In the genomic region with DNA sequence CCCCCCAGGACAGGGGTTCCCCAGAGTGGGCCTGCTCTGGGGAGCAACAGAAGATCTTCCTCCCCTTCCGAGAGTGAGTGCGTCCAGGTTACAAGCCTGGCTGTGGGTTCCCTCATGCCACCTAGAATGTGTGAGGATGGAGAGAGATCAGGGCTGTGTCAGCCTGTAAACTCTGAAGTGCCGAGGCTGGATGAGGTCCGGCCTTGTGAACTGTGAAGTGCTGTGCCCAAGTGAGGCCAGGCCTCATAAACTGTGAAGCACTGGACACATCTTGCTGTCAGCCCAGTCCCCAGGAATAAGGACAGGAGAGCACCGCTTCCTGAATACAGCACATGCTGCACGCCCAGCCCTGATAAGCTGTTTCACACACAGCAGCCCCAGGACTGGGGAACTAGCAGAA, we compare ENCODE assay signal across 18 cellular contexts. TPM values are rescaled to one million over a fixed set of nuclear protein-coding genes. Genes with fewer than 3 reads are reported as not detected.
DNase-seq lines count a peak whose midpoint lies in the region; ATAC-seq and TF ChIP-seq lines count a peak whose summit lies in the region.
"Had no signal": no experiment of that assay in that cellular context is flagged by ENCODE, and none has a peak within 500 bp of the region (broad histone marks: within the 10 kb centered on the region; RNA-seq: fewer than 3 reads in every experiment).

No MANE protein-coding gene starts in this region.

- no peak overlapping the region for H3K27ac ChIP-seq in IMR-90 (ENCODE audit: insufficient read depth, low read length)
- no peak overlapping the region for H3K27ac ChIP-seq in osteoblast (ENCODE audit: low read depth, low read length)
- H3K27ac ChIP-seq in ascending aorta: no peak overlapping the region
- H3K27ac ChIP-seq: BLaER1, C4-2B had no signal

- no peak overlapping the region for H2BK5ac ChIP-seq in IMR-90 (ENCODE audit: low read depth, low read length, poor library complexity, severe bottlenecking)

- dilution Hi-C loops in IMR-90 (cut with HindIII; ENCODE audit: low sequenced_read_pairs, unreplicated experiment): no loop called here

- H3K4me3 ChIP-seq in IMR-90 (ENCODE audit: insufficient read depth, low read depth, low read length) (no peak overlapping the region), osteoblast (ENCODE audit: insufficient read depth, low read length) (no peak overlapping the region), ascending aorta (no peak overlapping the region)
- H3K4me3 ChIP-seq: BLaER1 had no signal

- no peak overlapping the region for H2BK20ac ChIP-seq in IMR-90 (ENCODE audit: low read depth, low read length)

- no peaks in the 10 kb centered on the region for H3K9me3 ChIP-seq in IMR-90 (ENCODE audit: control insufficient read depth, insufficient read depth, low read length)
- no peaks in the 10 kb centered on the region for H3K9me3 ChIP-seq in osteoblast (ENCODE audit: low read depth, low read length)
- no peaks in the 10 kb centered on the region for H3K9me3 ChIP-seq in ascending aorta
- H3K9me3 ChIP-seq: BE2C, BLaER1, Caco-2 had no signal

- intact Hi-C loops in IMR-90 (cut with micrococcal nuclease) (no loop called here), ascending aorta (cut with DNase I) (no loop called here)

- no peaks in the 10 kb centered on the region for H3K79me2 ChIP-seq in osteoblast (ENCODE audit: insufficient read depth, low read length)

- no peaks in the 10 kb centered on the region for H3K36me3 Mint-ChIP-seq in activated CD8-positive, alpha-beta memory T cell treated with anti-CD3 and anti-CD28 coated beads, Interleukin-2, amount 10 ng/mL, durations not matched to agents 7 days and 5 days
- H3K36me3 Mint-ChIP-seq: CD8-positive, alpha-beta T cell had no signal

- no peaks in the 10 kb centered on the region for H3K36me3 ChIP-seq in IMR-90 (ENCODE audit: control insufficient read depth, insufficient read depth, low read length)
- no peaks in the 10 kb centered on the region for H3K36me3 ChIP-seq in osteoblast (ENCODE audit: insufficient read depth, low read length)
- no peaks in the 10 kb centered on the region for H3K36me3 ChIP-seq in ascending aorta
- H3K36me3 ChIP-seq: BE2C, BLaER1 had no signal

- H3K4me2 ChIP-seq in IMR-90 (ENCODE audit: low read depth, low read length) (no peak overlapping the region), osteoblast (ENCODE audit: insufficient read depth, low read length) (no peak overlapping the region)
- H3K4me2 ChIP-seq: BLaER1 had no signal

- in situ Hi-C loops in IMR-90 (cut with MboI; ENCODE audit: low sequenced_read_pairs): no loop called here

- no peak overlapping the region for H2BK120ac ChIP-seq in IMR-90 (ENCODE audit: low read depth, low read length)

- peaks cover 24% of the 10 kb centered on the region for H3K27me3 ChIP-seq in IMR-90 (ENCODE audit: control insufficient read depth, insufficient read depth, low read length)
- H3K27me3 ChIP-seq in osteoblast (ENCODE audit: insufficient read depth, low read length): peaks cover 6% of the 10 kb centered on the region
- no peaks in the 10 kb centered on the region for H3K27me3 ChIP-seq in ascending aorta
- H3K27me3 ChIP-seq: BE2C, BLaER1 had no signal

- POLR2A ChIA-PET in IMR-90 (lab: Charles Lee; ENCODE audit: unreplicated experiment): no interaction called here

- no peak overlapping the region for H2AK5ac ChIP-seq in IMR-90 (ENCODE audit: low read depth, low read length)

- no peak overlapping the region for H4K91ac ChIP-seq in IMR-90 (ENCODE audit: insufficient read depth, low read depth, low read length)

- H2AK9ac ChIP-seq in IMR-90 (replicated peaks; ENCODE audit: low read depth, low read length, poor library complexity): no peak overlapping the region

- peak; percentile 33 for ATAC-seq in activated CD8-positive, alpha-beta memory T cell treated with anti-CD3 and anti-CD28 coated beads, Interleukin-2, amount 10 ng/mL, durations not matched to agents 7 days and 5 days
- ATAC-seq in IMR-90 (ENCODE audit: low read depth) (no peak), HG03139 (IDR thresholded peaks at IDR 0.05; ENCODE audit: unreplicated experiment) (no peak)
- ATAC-seq: CD8-positive, alpha-beta T cell had no signal

- H3K4me3 Mint-ChIP-seq in activated CD8-positive, alpha-beta memory T cell treated with anti-CD3 and anti-CD28 coated beads, Interleukin-2, amount 10 ng/mL, durations not matched to agents 7 days and 5 days: no peak overlapping the region
- H3K4me3 Mint-ChIP-seq: CD4-positive, alpha-beta T cell; CD8-positive, alpha-beta T cell had no signal

- no peak overlapping the region for H3K14ac ChIP-seq in IMR-90 (replicated peaks; ENCODE audit: low read depth, low read length)

- no peak for TF ChIP-seq RAD21 in IMR-90 (IDR thresholded peaks at IDR 0.05; ENCODE audit: low read length)

- CTCF ChIA-PET in activated CD8-positive, alpha-beta memory T cell treated with anti-CD3 and anti-CD28 coated beads, Interleukin-2, amount 10 ng/mL, durations not matched to agents 7 days and 5 days (lab: Charles Lee): no interaction called here
- CTCF ChIA-PET in IMR-90 (lab: Yijun Ruan, JAX): no interaction called here

- no peak overlapping the region for H3K56ac ChIP-seq in IMR-90 (ENCODE audit: extremely low read depth, insufficient read depth, low read length)

- no peak overlapping the region for H4K5ac ChIP-seq in IMR-90 (ENCODE audit: low read depth, low read length)

- H2AFZ ChIP-seq in IMR-90 (replicated peaks; ENCODE audit: low read length, poor library complexity): peak overlapping the region; percentile 33
- no peak overlapping the region for H2AFZ ChIP-seq in osteoblast (ENCODE audit: low read length)

- TF ChIP-seq CTCF in IMR-90 (conservative IDR thresholded peaks at IDR 0.05; ENCODE audit: low read depth, low read length) (no peak), osteoblast (IDR thresholded peaks at IDR 0.05; ENCODE audit: extremely low read depth, low read depth, low read length) (no peak), ascending aorta (IDR thresholded peaks at IDR 0.05) (no peak)

- no peaks in the 10 kb centered on the region for H3K79me1 ChIP-seq in IMR-90 (ENCODE audit: low read depth in 1 of 2, low read length in 2 of 2)

- H2BK15ac ChIP-seq in IMR-90 (ENCODE audit: low read depth, low read length): no peak overlapping the region

- H3K9me1 ChIP-seq in IMR-90 (ENCODE audit: insufficient read depth, low read length): no peaks in the 10 kb centered on the region

- H3K9ac ChIP-seq in IMR-90 (ENCODE audit: low read depth, low read length): no peak overlapping the region
- H3K9ac ChIP-seq: BLaER1 had no signal

- no peak overlapping the region for H3K23ac ChIP-seq in IMR-90 (ENCODE audit: low read depth, low read length)

- no peak overlapping the region for H3K4ac ChIP-seq in IMR-90 (ENCODE audit: low read depth, low read length)

- no peak overlapping the region for H3K18ac ChIP-seq in IMR-90 (ENCODE audit: low read depth, low read length)

- TF ChIP-seq POLR2A in IMR-90 (IDR thresholded peaks at IDR 0.05; ENCODE audit: low read depth, low read length): no peak

- DNase-seq in activated CD8-positive, alpha-beta memory T cell treated with anti-CD3 and anti-CD28 coated beads, Interleukin-2, amount 10 ng/mL, durations not matched to agents 7 days and 5 days: no peak
- no peak for DNase-seq in activated CD8-positive, alpha-beta memory T cell treated with anti-CD3 and anti-CD28 coated beads, Interleukin-2, amount 50 U/mL, for 4 hours
- no peak for DNase-seq in IMR-90
- DNase-seq in osteoblast (ENCODE audit: insufficient read length, low spot score, missing footprints): peak; percentile 76
- no peak for DNase-seq in C1 segment of cervical spinal cord (lab: John Stamatoyannopoulos, UW)
- no peak for DNase-seq in ascending aorta (ENCODE audit: low spot score in 2 of 2)
- DNase-seq: 8988T; ACHN; BE2C; Caco-2; Calu3; CD4-positive, alpha-beta T cell; CD8-positive, alpha-beta T cell; DMS79 treated with DMSO at 0.1 percent for 48 hours; GF-D8 had no signal

- no TSS peak for BruUV-seq in IMR-90 (replicated peaks; lab: Mats Ljungman, UMichigan)

- no peak overlapping the region for H4K8ac ChIP-seq in IMR-90 (ENCODE audit: low read depth in 2 of 2, low read length in 2 of 2)

- peaks cover 1% of the 10 kb centered on the region for H3K4me1 Mint-ChIP-seq in activated CD8-positive, alpha-beta memory T cell treated with anti-CD3 and anti-CD28 coated beads, Interleukin-2, amount 10 ng/mL, durations not matched to agents 7 days and 5 days

- H3K4me1 ChIP-seq in IMR-90 (ENCODE audit: control insufficient read depth, insufficient read depth, low read length) (no peaks in the 10 kb centered on the region), osteoblast (ENCODE audit: insufficient read depth, low read length) (no peaks in the 10 kb centered on the region), ascending aorta (no peaks in the 10 kb centered on the region)
- H3K4me1 ChIP-seq: BE2C, Caco-2 had no signal

- H3K27me3 Mint-ChIP-seq in activated CD8-positive, alpha-beta memory T cell treated with anti-CD3 and anti-CD28 coated beads, Interleukin-2, amount 10 ng/mL, durations not matched to agents 7 days and 5 days: peaks cover 8% of the 10 kb centered on the region

- H3K27ac Mint-ChIP-seq in activated CD8-positive, alpha-beta memory T cell treated with anti-CD3 and anti-CD28 coated beads, Interleukin-2, amount 10 ng/mL, durations not matched to agents 7 days and 5 days: no peak overlapping the region
- H3K27ac Mint-ChIP-seq: CD4-positive, alpha-beta T cell; CD8-positive, alpha-beta T cell had no signal

- H4K20me1 ChIP-seq in IMR-90 (ENCODE audit: insufficient read depth, low read length) (no peaks in the 10 kb centered on the region), osteoblast (ENCODE audit: insufficient read depth, low read length) (no peaks in the 10 kb centered on the region)
- H4K20me1 ChIP-seq: BLaER1 had no signal

- 93% methylated on average over 2 of the region's 6 CpGs; no CpG with 5 or more reads in 1 of the 2 experiments for WGBS in IMR-90 (ENCODE audit: extremely low coverage in 2 of 2, insufficient read length in 1 of 2), 2 experiments

- no peaks in the 10 kb centered on the region for H3K9me3 Mint-ChIP-seq in activated CD8-positive, alpha-beta memory T cell treated with anti-CD3 and anti-CD28 coated beads, Interleukin-2, amount 10 ng/mL, durations not matched to agents 7 days and 5 days (ENCODE audit: low read depth)
- H3K9me3 Mint-ChIP-seq: CD4-positive, alpha-beta T cell; CD8-positive, alpha-beta T cell had no signal

RNA-seq across cellular contexts. Expression of a gene that starts 7.6 kb away (rescaled TPM):
- under 1 TPM in 1 of 2 experiments, not detected in 1; 0.21 TPM for total RNA-seq in activated CD8-positive, alpha-beta memory T cell treated with anti-CD3 and anti-CD28 coated beads, Interleukin-2, amount 10 ng/mL, durations not matched to agents 7 days and 5 days
- total RNA-seq in IMR-90 (2012; rRNA removed) (under 0.01 TPM in 1 of 2 replicates, not detected in the other), osteoblast (under 0.01 TPM in 1 of 2 replicates, not detected in the other), ascending aorta (not detected)
- 0.09 and 0.36 TPM in 2 replicates for polyA plus RNA-seq in IMR-90 (2012; rRNA removed)
- polyA plus RNA-seq in IMR-90 (2012; cell fraction: cytosol; rRNA removed): 0.02 and 0.40 TPM in 2 replicates
- 0.10 and 0.17 TPM in 2 replicates for polyA plus RNA-seq in IMR-90 (2012; cell fraction: nucleus; rRNA removed; ENCODE audit: low replicate concordance)
- total RNA-seq: Caco-2; Calu3; CD4-positive, alpha-beta T cell; CD8-positive, alpha-beta T cell had no signal

RNA-seq across cellular contexts. Expression of a gene that starts 33.4 kb away (rescaled TPM):
- total RNA-seq in activated CD8-positive, alpha-beta memory T cell treated with anti-CD3 and anti-CD28 coated beads, Interleukin-2, amount 10 ng/mL, durations not matched to agents 7 days and 5 days: 10 to 100 TPM; 35.3 to 45.2 TPM
- 1.4 and 1.9 TPM in 2 replicates for total RNA-seq in IMR-90 (2012; rRNA removed)
- polyA plus RNA-seq in IMR-90 (2012; rRNA removed): 4.5 and 4.9 TPM in 2 replicates
- 1.7 and 6.3 TPM in 2 replicates for polyA plus RNA-seq in IMR-90 (2012; cell fraction: cytosol; rRNA removed)
- polyA plus RNA-seq in IMR-90 (2012; cell fraction: nucleus; rRNA removed; ENCODE audit: low replicate concordance): 11.8 and 32.4 TPM in 2 replicates
- 15.9 and 22.4 TPM in 2 replicates for total RNA-seq in osteoblast
- total RNA-seq in ascending aorta: 443 TPM

RNA-seq across cellular contexts. Expression of a gene that starts 41.7 kb away (rescaled TPM):
- total RNA-seq in activated CD8-positive, alpha-beta memory T cell treated with anti-CD3 and anti-CD28 coated beads, Interleukin-2, amount 10 ng/mL, durations not matched to agents 7 days and 5 days: 100 to 1,000 TPM in 1 of 2 experiments, 10 to 100 TPM in 1; 83.8 to 101 TPM
- total RNA-seq in IMR-90 (2012; rRNA removed): 29.4 and 30.1 TPM in 2 replicates
- 112 and 148 TPM in 2 replicates for polyA plus RNA-seq in IMR-90 (2012; rRNA removed)
- polyA plus RNA-seq in IMR-90 (2012; cell fraction: cytosol; rRNA removed): 180 and 202 TPM in 2 replicates
- 123 and 144 TPM in 2 replicates for polyA plus RNA-seq in IMR-90 (2012; cell fraction: nucleus; rRNA removed; ENCODE audit: low replicate concordance)
- total RNA-seq in osteoblast: 15.9 and 21.5 TPM in 2 replicates
- total RNA-seq in ascending aorta: 43.3 TPM
